1 cellular context compared by ENCODE assay signal in genomic region chr16:85734311-85735017, GRCh38.
TF ChIP-seq lines count a peak whose summit lies in the region.

No MANE protein-coding gene starts in this region.

TF ChIP-seq in GM23338, 12 proteins besides CTCF, POLR2A, EP300 and RAD21 (continued from another document):
- no peak for TF ChIP-seq REST (IDR thresholded peaks at IDR 0.05; ENCODE audit: unreplicated experiment)
- no peak for TF ChIP-seq JUNB (IDR thresholded peaks at IDR 0.05; ENCODE audit: unreplicated experiment)
- no peak for TF ChIP-seq ZNF462 (CRISPR knock-in tag; IDR thresholded peaks at IDR 0.05)
- TF ChIP-seq NANOG (IDR thresholded peaks at IDR 0.05; ENCODE audit: borderline replicate concordance), result no peak
- TF ChIP-seq CREB1 (CRISPR knock-in tag; IDR thresholded peaks at IDR 0.05; ENCODE audit: low read depth), result no peak
- no peak for TF ChIP-seq STAT1 (IDR thresholded peaks at IDR 0.05; ENCODE audit: unreplicated experiment)
- TF ChIP-seq ZNF331 (CRISPR knock-in tag; IDR thresholded peaks at IDR 0.05; ENCODE audit: low read depth), result no peak
- TF ChIP-seq ETS1 (IDR thresholded peaks at IDR 0.05), result no peak
- TF ChIP-seq ZNF114 (CRISPR knock-in tag; IDR thresholded peaks at IDR 0.05), result no peak
